Comparison of ENCODE assay signal across 9 cellular contexts in the genomic region with DNA sequence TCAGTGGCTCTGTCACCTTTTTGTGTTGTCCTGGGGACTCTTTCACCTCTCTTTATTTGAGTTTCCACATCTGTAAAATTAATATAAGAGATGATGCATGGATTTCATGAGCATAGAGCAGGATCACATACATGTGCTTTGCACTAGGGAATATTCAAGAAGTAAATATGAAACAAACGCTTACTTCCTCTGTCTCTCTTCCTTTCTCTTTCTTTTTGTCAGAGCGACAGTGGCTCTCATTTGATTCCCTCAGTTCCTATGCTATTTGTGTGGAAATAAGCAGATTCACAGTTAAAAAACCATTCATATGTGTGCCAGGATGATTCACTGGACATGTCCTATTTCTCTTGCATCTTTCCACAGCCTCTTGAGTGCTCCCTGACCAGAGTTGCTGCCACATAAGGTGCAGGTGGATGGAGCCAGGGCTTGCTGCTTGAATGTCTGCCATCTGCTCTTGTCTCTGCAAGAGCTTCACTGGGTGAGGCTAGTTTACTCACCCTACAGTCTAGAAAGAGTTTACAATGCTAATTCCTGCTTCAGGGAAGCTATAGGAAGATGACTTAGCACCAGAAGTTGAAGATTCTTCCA.
A peak's percentile ranks its signal among the peaks of the same experiment; 100 is the strongest.
DNase-seq lines count a peak whose midpoint lies in the region; ATAC-seq lines count a peak whose summit lies in the region.
"Had no signal": no experiment of that assay in that cellular context is flagged by ENCODE, and none has a peak within 500 bp of the region (broad histone marks: within the 10 kb centered on the region; RNA-seq: fewer than 3 reads in every experiment).

No MANE protein-coding gene starts in this region.

- peak overlapping the region; percentile 86 for H3K27ac Mint-ChIP-seq in activated naive CD8-positive, alpha-beta T cell

- no peaks in the 10 kb centered on the region for H3K9me3 Mint-ChIP-seq in activated naive CD8-positive, alpha-beta T cell (ENCODE audit: low read depth)

- H3K4me3 Mint-ChIP-seq in activated naive CD8-positive, alpha-beta T cell: peak overlapping the region; percentile 73

- peaks cover 62% of the 10 kb centered on the region for H3K4me1 Mint-ChIP-seq in activated naive CD8-positive, alpha-beta T cell (ENCODE audit: low read depth)

- intact Hi-C loops in sciatic nerve (cut with DNase I): no loop called here

- H3K27me3 Mint-ChIP-seq in activated naive CD8-positive, alpha-beta T cell: no peaks in the 10 kb centered on the region

- H3K36me3 Mint-ChIP-seq in activated naive CD8-positive, alpha-beta T cell: no peaks in the 10 kb centered on the region

- peak; percentile 84 for ATAC-seq in GM19324 (IDR thresholded peaks at IDR 0.05; ENCODE audit: low FRiP score, unreplicated experiment)
- ATAC-seq in HG03139 (IDR thresholded peaks at IDR 0.05; ENCODE audit: unreplicated experiment): peak; percentile 69
- no peak for ATAC-seq in sciatic nerve

- peak; percentile 21 for DNase-seq in AG20443 (ENCODE audit: low spot score)
- DNase-seq in NCI-H2081 (lab: John Stamatoyannopoulos, UW): no peak
- no peak for DNase-seq in sciatic nerve (ENCODE audit: low spot score)
- no peak for DNase-seq in NK-92 (lab: John Stamatoyannopoulos, UW; ENCODE audit: unreplicated experiment)
- DNase-seq in hippocampal formation (lab: John Stamatoyannopoulos, UW): no peak
- DNase-seq: GDM1 had no signal
